Comparison of ENCODE assay signal across 8 cellular contexts in genomic region chr7:76358053-76358477, GRCh38. TPM values are rescaled to one million over a fixed set of nuclear protein-coding genes. Genes with fewer than 3 reads are reported as not detected.
DNase-seq lines count a peak whose midpoint lies in the region; ATAC-seq and TF ChIP-seq lines count a peak whose summit lies in the region.

No MANE protein-coding gene starts in this region.

- DNase-seq in AG08395 (ENCODE audit: low spot score) (peak; percentile 33), OCI-LY7 (ENCODE audit: low spot score) (peak; percentile 64), activated gamma-delta T cell (lab: John Stamatoyannopoulos, UW) (peak; percentile 40), germinal center (ENCODE audit: low spot score) (peak; percentile 75), omental fat pad (ENCODE audit: low spot score) (peak; percentile 62), upper lobe of left lung (peak in 1 of 2 donors; percentile 77)

- ATAC-seq in GM18868 (IDR thresholded peaks at IDR 0.05; ENCODE audit: unreplicated experiment) (peak; percentile 23), HG03103 (IDR thresholded peaks at IDR 0.05; ENCODE audit: low read depth, unreplicated experiment) (peak; percentile 15), omental fat pad (ENCODE audit: low FRiP score) (peak; percentile 10), upper lobe of left lung (ENCODE audit: low FRiP score in 2 of 2) (peak in 1 of 2 donors; percentile 70)

- H4K20me1 ChIP-seq in OCI-LY7 (ENCODE audit: insufficient read depth, low read length): peaks cover 32% of the 10 kb centered on the region

- peaks cover 8% of the 10 kb centered on the region; the same call in 1 of the 2 replicates for H3K9me3 ChIP-seq in OCI-LY7 (ENCODE audit: low read length)
- no peaks in the 10 kb centered on the region for H3K9me3 ChIP-seq in upper lobe of left lung

- no TSS peak for BruUV-seq in OCI-LY7 (replicated peaks; lab: Mats Ljungman, UMichigan)

- no peak for TF ChIP-seq EP300 in upper lobe of left lung (IDR thresholded peaks at IDR 0.05)

- H3K27ac ChIP-seq in OCI-LY7 (ENCODE audit: low read depth, low read length, poor library complexity, severe bottlenecking): peak overlapping the region; percentile 54
- peak overlapping the region; percentile 98 to 100 (median 98) for H3K27ac ChIP-seq in upper lobe of left lung

- POLR2A ChIA-PET in OCI-LY7 (lab: Charles Lee): interaction anchor here (0.7 kb wide), 2 partner anchors 37 to 41 kb away, joined by 3 read pairs; no protein-coding TSS in a partner anchor

- WGBS in upper lobe of left lung, 2 donors: 0% methylated on average over 9 to 24 of the region's 24 CpGs

- H3K4me1 ChIP-seq in OCI-LY7 (ENCODE audit: insufficient read depth, low read length, poor library complexity, severe bottlenecking) (peaks cover 25% of the 10 kb centered on the region), upper lobe of left lung (peaks cover 32 to 57% (median 37%) of the 10 kb centered on the region in 4 donors)

- H3K36me3 ChIP-seq in OCI-LY7 (ENCODE audit: insufficient read depth, low read length) (peaks cover 50% of the 10 kb centered on the region), upper lobe of left lung (peaks cover 0 to 6% (median 0%) of the 10 kb centered on the region in 4 donors)

- H3K4me3 ChIP-seq in OCI-LY7 (ENCODE audit: low read depth, low read length, poor library complexity, severe bottlenecking) (peak overlapping the region; percentile 96), upper lobe of left lung (peak overlapping the region; percentile 85 to 100 (median 92))

- CTCF ChIA-PET in OCI-LY7 (lab: Charles Lee; ENCODE audit: unreplicated experiment): interaction anchor here (0.6 kb wide), 2 partner anchors 13 to 764 kb away, joined by 3 to 10 read pairs; no protein-coding TSS in a partner anchor

- peaks cover 56% of the 10 kb centered on the region for H3K79me2 ChIP-seq in OCI-LY7 (ENCODE audit: insufficient read depth, low read depth, low read length)

- no peaks in the 10 kb centered on the region for H3K9me2 ChIP-seq in OCI-LY7 (ENCODE audit: insufficient read depth, low read length)

- no peak for TF ChIP-seq POLR2A in upper lobe of left lung (IDR thresholded peaks at IDR 0.05)

- H3K27me3 ChIP-seq in upper lobe of left lung: no peaks in the 10 kb centered on the region

- peak overlapping the region; percentile 17; the same call in 1 of the 2 replicates for H2AFZ ChIP-seq in OCI-LY7 (ENCODE audit: low read length)

- TF ChIP-seq CTCF in OCI-LY7 (conservative IDR thresholded peaks at IDR 0.05; ENCODE audit: low read length) (no peak), omental fat pad (IDR thresholded peaks at IDR 0.05) (no peak), upper lobe of left lung (IDR thresholded peaks at IDR 0.05) (no peak)

- intact Hi-C loops in OCI-LY7 (cut with micrococcal nuclease; ENCODE audit: unreplicated experiment): loop anchor here (2.0 to 5.0 kb wide), 3 partner anchors 35 to 311 kb away; partner anchors contain the start of genes MDH2 and STYXL1

- peak overlapping the region; percentile 86 for H3K4me2 ChIP-seq in OCI-LY7 (ENCODE audit: low read length)

RNA-seq across cellular contexts. Expression of gene YWHAG, which starts 0.7 kb away (rescaled TPM):
- total RNA-seq in OCI-LY7 (2014; rRNA removed; shearing (Covaris generic)): 42.6 and 45.5 TPM in 2 replicates
- total RNA-seq in OCI-LY7 (2022): 109 and 126 TPM in 2 replicates
- total RNA-seq in omental fat pad: 100 to 1,000 TPM in 3 of 4 donors, 10 to 100 TPM in 1; 98.0 to 263 (median 147) TPM
- 100 to 1,000 TPM in 1 of 6 donors, 10 to 100 TPM in 5; 51.3 to 114 (median 73.4) TPM for total RNA-seq in upper lobe of left lung

RNA-seq across cellular contexts. Expression of gene SSC4D, which starts 51.4 kb away (rescaled TPM):
- total RNA-seq in OCI-LY7 (2014; rRNA removed; shearing (Covaris generic)): 1.3 TPM in 1 of 2 replicates, not detected in the other
- total RNA-seq in OCI-LY7 (2022) (0.44 TPM in 1 of 2 replicates, not detected in the other), omental fat pad (10 to 100 TPM in 1 of 4 donors, 1 to 10 TPM in 3; 2.1 to 14.6 (median 3.4) TPM), upper lobe of left lung (1 to 10 TPM in 5 of 6 donors, not detected in 1; 1.7 to 2.1 (median 1.9) TPM)

RNA-seq across cellular contexts. Expression of gene HSPB1, which starts 55.6 kb away (rescaled TPM):
- 133 and 204 TPM in 2 replicates for total RNA-seq in OCI-LY7 (2014; rRNA removed; shearing (Covaris generic))
- total RNA-seq in OCI-LY7 (2022) (349 and 470 TPM in 2 replicates), omental fat pad (100 to 1,000 TPM; 178 to 353 (median 267) TPM), upper lobe of left lung (100 to 1,000 TPM; 164 to 703 (median 300) TPM)
